ENCODE assay signal across 11 cellular contexts in the genomic region with DNA sequence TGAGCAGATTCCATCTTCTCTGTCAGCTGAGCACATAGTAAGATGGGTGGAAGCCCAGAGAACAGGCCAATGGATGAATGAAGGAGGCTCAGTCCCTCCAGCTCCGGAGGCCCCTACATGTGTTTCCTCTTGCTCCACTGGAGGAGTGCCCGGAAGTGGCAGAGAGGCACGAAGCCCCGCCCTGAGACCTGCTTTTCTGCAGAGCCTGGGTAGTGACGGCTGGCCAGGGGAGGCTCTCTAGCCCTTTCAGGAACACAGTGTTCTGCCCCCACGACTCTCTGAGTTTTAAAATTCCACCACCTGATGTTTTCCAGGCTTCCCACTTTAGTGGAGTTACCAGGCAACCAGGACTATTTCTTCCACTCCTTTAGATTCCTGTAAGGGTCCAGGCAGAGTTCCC.
DNase-seq lines count a peak whose midpoint lies in the region; ATAC-seq and TF ChIP-seq lines count a peak whose summit lies in the region.
"Had no signal": no experiment of that assay in that cellular context is flagged by ENCODE, and none has a peak within 500 bp of the region (broad histone marks: within the 10 kb centered on the region; RNA-seq: fewer than 3 reads in every experiment).

No MANE protein-coding gene starts in this region.

- in situ Hi-C loops in KBM-7 (cut with MboI; ENCODE audit: low pct_unique_long_range_greater_than_20kb, low sequenced_read_pairs): no loop called here

- H3K4me3 Mint-ChIP-seq in Calu3 (ENCODE audit: low read depth, unreplicated experiment): no peak overlapping the region
- H3K4me3 Mint-ChIP-seq in activated T-helper 17 cell treated with anti-CD3 and anti-CD28 coated beads, Interleukin-2, amount 50 U/mL, for 72 hours: no peak overlapping the region

- intact Hi-C loops in Calu3 (cut with micrococcal nuclease; ENCODE audit: unreplicated experiment) (no loop called here), lower leg skin (cut with DNase I; ENCODE audit: low total_unique reads) (no loop called here)

- CTCF ChIA-PET in Calu3 (lab: Charles Lee): no interaction called here

- no peaks in the 10 kb centered on the region for H3K4me1 Mint-ChIP-seq in Calu3 (ENCODE audit: low read depth, unreplicated experiment)
- H3K4me1 Mint-ChIP-seq in activated T-helper 17 cell treated with anti-CD3 and anti-CD28 coated beads, Interleukin-2, amount 50 U/mL, for 72 hours: no peaks in the 10 kb centered on the region

- BruUV-seq in Calu3 (replicated peaks; lab: Mats Ljungman, UMichigan): no TSS peak

- TF ChIP-seq CTCF in Calu3 (IDR thresholded peaks at IDR 0.05; ENCODE audit: unreplicated experiment) (no peak), lower leg skin (IDR thresholded peaks at IDR 0.05) (no peak)

- DNase-seq in Calu3 (peak; percentile 24), KBM-7 (peak; percentile 14), lower leg skin (ENCODE audit: low spot score in 2 of 2) (peak; percentile 17 to 69), left lobe of liver (ENCODE audit: low spot score) (no peak), SIG-M5 treated with dmso at 0.1 percent for 504 hours (lab: John Stamatoyannopoulos, UW; ENCODE audit: unreplicated experiment) (no peak)
- DNase-seq: activated CD8-positive, alpha-beta memory T cell treated with anti-CD3 and anti-CD28 coated beads, Interleukin-2, amount 50 U/mL, for 4 hours; NCI-H1930 had no signal

- 28 to 29% methylated on average over 6 of the region's 6 CpGs for WGBS in lower leg skin, 2 donors

- ATAC-seq in activated T-helper 17 cell treated with anti-CD3 and anti-CD28 coated beads, Interleukin-2, amount 50 U/mL, for 72 hours (replicated peaks): peak; percentile 31
- ATAC-seq in HG03139 (IDR thresholded peaks at IDR 0.05; ENCODE audit: unreplicated experiment): no peak
- ATAC-seq in GM18505 (IDR thresholded peaks at IDR 0.05; ENCODE audit: unreplicated experiment): no peak
- no peak for ATAC-seq in left lobe of liver

- no peak for TF ChIP-seq POLR2A in lower leg skin (IDR thresholded peaks at IDR 0.05)
- no peak for TF ChIP-seq POLR2A in GM18505 (IDR thresholded peaks at IDR 0.05; ENCODE audit: borderline replicate concordance, extremely low read depth, insufficient read depth, insufficient read length)

- no peak overlapping the region for H3K4me3 ChIP-seq in lower leg skin (ENCODE audit: low read depth, poor library complexity, severe bottlenecking)
- H3K4me3 ChIP-seq: HAP-1 had no signal

- H3K27ac Mint-ChIP-seq in Calu3 (ENCODE audit: unreplicated experiment): no peak overlapping the region
- no peak overlapping the region for H3K27ac Mint-ChIP-seq in activated T-helper 17 cell treated with anti-CD3 and anti-CD28 coated beads, Interleukin-2, amount 50 U/mL, for 72 hours

- H3K36me3 Mint-ChIP-seq in Calu3 (ENCODE audit: insufficient read depth, unreplicated experiment): no peaks in the 10 kb centered on the region
- H3K36me3 Mint-ChIP-seq in activated T-helper 17 cell treated with anti-CD3 and anti-CD28 coated beads, Interleukin-2, amount 50 U/mL, for 72 hours (ENCODE audit: low read depth): no peaks in the 10 kb centered on the region

- H3K27me3 Mint-ChIP-seq in Calu3 (ENCODE audit: unreplicated experiment): peaks cover 82% of the 10 kb centered on the region
- peaks cover 11% of the 10 kb centered on the region for H3K27me3 Mint-ChIP-seq in activated T-helper 17 cell treated with anti-CD3 and anti-CD28 coated beads, Interleukin-2, amount 50 U/mL, for 72 hours

- no peaks in the 10 kb centered on the region for H3K9me3 Mint-ChIP-seq in Calu3 (ENCODE audit: low read depth, unreplicated experiment)
- H3K9me3 Mint-ChIP-seq in activated T-helper 17 cell treated with anti-CD3 and anti-CD28 coated beads, Interleukin-2, amount 50 U/mL, for 72 hours: no peaks in the 10 kb centered on the region

Comparison
In these comparisons a context has a peak if more than half of its experiments do, and no peak if none do; other contexts are left out.
1. DNase-seq: peak in Calu3 (single experiment), KBM-7 (single experiment) and lower leg skin (2 of 2); none in left lobe of liver (single experiment) and SIG-M5 treated with dmso at 0.1 percent for 504 hours (single experiment).